In genomic region chr12:112192475-112192874, GRCh38 we compare ENCODE assay signal across 21 cellular contexts.
"Had no signal": no experiment of that assay in that cellular context is flagged by ENCODE, and none has a peak within 500 bp of the region (broad histone marks: within the 10 kb centered on the region; RNA-seq: fewer than 3 reads in every experiment).

No MANE protein-coding gene starts in this region.

- H3K4me1 Mint-ChIP-seq: naive B cell; neural crest cell; stimulated activated naive B cell treated with anti-CD40 and anti-IgM and Interleukin-4, amounts not matched to agents 10 μg/mL and 1 μg/mL and 100 μg/mL, for 72 hours; WTC11 had no signal

- DNase-seq: activated T-cell treated with anti-CD3 and anti-CD28 coated beads, Interleukin-2, amount 50 U/mL, for 1 hour; amniotic stem cell; effector CD4-positive, alpha-beta T cell; erythroblast; foreskin melanocyte; hippocampal formation; kidney glomerular epithelial cell; left lung; mucosa of descending colon; naive B cell; occipital lobe; stimulated activated CD4-positive, alpha-beta T cell treated with anti-CD3 and anti-CD28 coated beads, Interleukin-2, amount 100 ng/mL, for 48 hours; stimulated activated CD8-positive, alpha-beta memory T cell treated with anti-CD3 and anti-CD28 coated beads, Interleukin-4, amount 100 ng/mL, for 48 hours; stimulated activated naive B cell treated with anti-CD40 and anti-IgM and Interleukin-4, amounts not matched to agents 10 μg/mL and 1 μg/mL and 100 μg/mL, for 72 hours; T-helper 9 cell; testis; upper lobe of left lung had no signal

- H3K27me3 ChIP-seq: cardiac muscle cell, left lung, testis, upper lobe of left lung had no signal

- H3K27ac Mint-ChIP-seq: activated naive CD8-positive, alpha-beta T cell; WTC11 had no signal

- H3K4me1 ChIP-seq: testis had no signal

- ATAC-seq: left lung; mucosa of descending colon; stimulated activated naive B cell treated with anti-CD40 and anti-IgM and Interleukin-4, amounts not matched to agents 10 μg/mL and 1 μg/mL and 100 μg/mL, for 72 hours; WTC11 had no signal

- H3K9me3 Mint-ChIP-seq: naive B cell; neural crest cell; stimulated activated naive B cell treated with anti-CD40 and anti-IgM and Interleukin-4, amounts not matched to agents 10 μg/mL and 1 μg/mL and 100 μg/mL, for 72 hours; WTC11 had no signal

- H3K4me3 Mint-ChIP-seq: activated naive CD8-positive, alpha-beta T cell; naive B cell; neural crest cell; stimulated activated naive B cell treated with anti-CD40 and anti-IgM and Interleukin-4, amounts not matched to agents 10 μg/mL and 1 μg/mL and 100 μg/mL, for 72 hours; WTC11 had no signal

- H3K27ac ChIP-seq: cardiac muscle cell, left lung, testis, upper lobe of left lung had no signal

- H3K9me3 ChIP-seq: left lung, mucosa of descending colon, testis, upper lobe of left lung had no signal

- H3K4me3 ChIP-seq: cardiac muscle cell, left lung, mucosa of descending colon, testis, upper lobe of left lung had no signal

- H3K27me3 Mint-ChIP-seq: activated naive CD8-positive, alpha-beta T cell; naive B cell; stimulated activated naive B cell treated with anti-CD40 and anti-IgM and Interleukin-4, amounts not matched to agents 10 μg/mL and 1 μg/mL and 100 μg/mL, for 72 hours had no signal
